ENCODE assay signal across 1 cellular context in the genomic region with DNA sequence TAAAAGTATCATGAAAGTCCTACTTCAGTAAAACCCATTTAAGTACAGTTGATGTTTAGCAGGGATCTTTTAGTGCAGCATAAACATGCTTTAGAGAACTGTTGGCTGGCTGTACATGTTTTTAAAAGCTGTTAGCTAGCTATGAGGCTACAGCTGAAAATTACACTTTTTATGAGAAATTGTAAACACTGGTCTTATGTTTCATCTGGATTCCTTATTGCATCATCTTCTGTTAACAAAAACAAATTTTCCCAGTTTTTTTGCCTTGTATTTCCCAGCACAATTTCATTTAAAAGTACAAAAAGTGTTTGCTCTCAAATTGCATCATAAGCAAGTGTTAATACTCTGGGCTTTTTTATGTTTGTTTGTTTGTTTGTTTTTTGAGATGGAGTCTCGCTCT.
A peak's percentile ranks its signal among the peaks of the same experiment; 100 is the strongest.
TF ChIP-seq lines count a peak whose summit lies in the region.

No MANE protein-coding gene starts in this region.

TF ChIP-seq in HepG2, 621 proteins besides CTCF, POLR2A, EP300 and RAD21 (continued from another document):
- TF ChIP-seq FOXP4 (CRISPR knock-in tag; IDR thresholded peaks at IDR 0.05) (no peak), ATF4 (CRISPR knock-in tag; IDR thresholded peaks at IDR 0.05) (peak; percentile 48 to 69; a peak in 2 of 4 replicates), CEBPB (IDR thresholded peaks at IDR 0.05; ENCODE audit: borderline replicate concordance, low read depth, low read length) (peak; percentile 40; the same call in 1 of the 2 replicates), GLI4 (CRISPR knock-in tag; IDR thresholded peaks at IDR 0.05; ENCODE audit: borderline replicate concordance) (no peak), TBP (CRISPR knock-in tag; IDR thresholded peaks at IDR 0.05) (no peak), ZSCAN22 (CRISPR knock-in tag; IDR thresholded peaks at IDR 0.05) (no peak), MZF1 (CRISPR knock-in tag; IDR thresholded peaks at IDR 0.05; ENCODE audit: borderline replicate concordance) (no peak), PLSCR1 (CRISPR knock-in tag; IDR thresholded peaks at IDR 0.05; ENCODE audit: borderline replicate concordance) (no peak), TAF1 (CRISPR knock-in tag; IDR thresholded peaks at IDR 0.05) (no peak), THAP11 (CRISPR knock-in tag; IDR thresholded peaks at IDR 0.05) (no peak), ZNF512B (CRISPR knock-in tag; IDR thresholded peaks at IDR 0.05; ENCODE audit: borderline replicate concordance) (no peak), KDM3A (CRISPR knock-in tag; IDR thresholded peaks at IDR 0.05; ENCODE audit: low read depth) (no peak), ATF7 (IDR thresholded peaks at IDR 0.05) (peak; percentile 65), ATF7 (CRISPR knock-in tag; IDR thresholded peaks at IDR 0.05) (no peak)
